15 cellular contexts compared by ENCODE assay signal in the genomic region with DNA sequence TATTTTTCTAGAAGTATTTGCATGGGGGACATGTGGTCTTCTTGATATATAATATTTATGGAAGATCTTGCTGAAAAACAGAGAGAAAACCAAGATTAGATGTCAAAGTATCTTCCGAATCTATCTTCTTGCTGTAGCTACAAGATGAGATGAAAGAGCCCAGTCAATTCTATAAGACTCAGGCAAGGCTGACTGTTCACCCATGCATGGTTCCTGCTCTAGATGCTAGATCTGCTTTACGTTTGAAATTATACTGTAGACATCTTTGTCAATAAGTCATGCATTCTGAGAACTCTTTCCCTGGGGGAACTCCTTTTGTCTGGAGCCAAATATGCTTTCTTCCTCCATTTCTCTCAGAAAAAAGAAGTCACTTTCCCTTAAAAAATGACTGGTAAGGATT.
DNase-seq lines count a peak whose midpoint lies in the region; ATAC-seq and TF ChIP-seq lines count a peak whose summit lies in the region.
"Had no signal": no experiment of that assay in that cellular context is flagged by ENCODE, and none has a peak within 500 bp of the region (broad histone marks: within the 10 kb centered on the region; RNA-seq: fewer than 3 reads in every experiment).

No MANE protein-coding gene starts in this region.

- TF ChIP-seq CTCF in CD4-positive, alpha-beta T cell (IDR thresholded peaks at IDR 0.05), result no peak

- ATAC-seq in GM18499 (IDR thresholded peaks at IDR 0.05; ENCODE audit: insufficient read depth, unreplicated experiment) (peak; percentile 87), GM21360 (IDR thresholded peaks at IDR 0.05; ENCODE audit: unreplicated experiment) (peak; percentile 98), HG02943 (IDR thresholded peaks at IDR 0.05; ENCODE audit: low read depth, unreplicated experiment) (peak; percentile 81), HG03521 (IDR thresholded peaks at IDR 0.05; ENCODE audit: unreplicated experiment) (peak; percentile 59)
- ATAC-seq in CD4-positive, alpha-beta T cell (ENCODE audit: poor library complexity), result no peak
- ATAC-seq: activated CD8-positive, alpha-beta T cell treated with anti-CD3 and anti-CD28 coated beads for 36 hours; esophagus mucosa had no signal

- H3K27ac ChIP-seq in CD4-positive, alpha-beta T cell (ENCODE audit: low read depth, low read length), result no peak overlapping the region

- H3K4me1 Mint-ChIP-seq in CD4-positive, alpha-beta T cell (ENCODE audit: low read depth), result no peaks in the 10 kb centered on the region
- H3K4me1 Mint-ChIP-seq: activated naive CD4-positive, alpha-beta T cell treated with anti-CD3 and anti-CD28 coated beads, Interleukin-2, amount 50 U/mL, for 24 hours had no signal

- H3K9me3 Mint-ChIP-seq in CD4-positive, alpha-beta T cell, result peaks cover 8% of the 10 kb centered on the region
- H3K9me3 Mint-ChIP-seq: activated naive CD4-positive, alpha-beta T cell treated with anti-CD3 and anti-CD28 coated beads, Interleukin-2, amount 50 U/mL, for 24 hours had no signal

- intact Hi-C loops in CD4-positive, alpha-beta T cell (cut with DNase I, micrococcal nuclease), result no loop called here

- H3K27ac Mint-ChIP-seq in CD4-positive, alpha-beta T cell, result no peak overlapping the region
- H3K27ac Mint-ChIP-seq: activated CD8-positive, alpha-beta T cell treated with anti-CD3 and anti-CD28 coated beads for 36 hours; activated naive CD4-positive, alpha-beta T cell treated with anti-CD3 and anti-CD28 coated beads, Interleukin-2, amount 50 U/mL, for 24 hours had no signal

- H3K4me3 Mint-ChIP-seq in CD4-positive, alpha-beta T cell, result no peak overlapping the region
- H3K4me3 Mint-ChIP-seq: activated CD8-positive, alpha-beta T cell treated with anti-CD3 and anti-CD28 coated beads for 36 hours; activated naive CD4-positive, alpha-beta T cell treated with anti-CD3 and anti-CD28 coated beads, Interleukin-2, amount 50 U/mL, for 24 hours had no signal

- CTCF ChIA-PET in CD4-positive, alpha-beta T cell (lab: Charles Lee), result no interaction called here

- H3K9me3 ChIP-seq in CD4-positive, alpha-beta T cell (ENCODE audit: control insufficient read depth, low read length), result no peaks in the 10 kb centered on the region

- H3K27me3 ChIP-seq in CD4-positive, alpha-beta T cell (ENCODE audit: control insufficient read depth, insufficient read depth, low read length), result no peaks in the 10 kb centered on the region

- no peaks in the 10 kb centered on the region for H3K36me3 Mint-ChIP-seq in CD4-positive, alpha-beta T cell (ENCODE audit: low read depth)
- H3K36me3 Mint-ChIP-seq: activated naive CD4-positive, alpha-beta T cell treated with anti-CD3 and anti-CD28 coated beads, Interleukin-2, amount 50 U/mL, for 24 hours had no signal

- H3K27me3 Mint-ChIP-seq in CD4-positive, alpha-beta T cell, result no peaks in the 10 kb centered on the region
- H3K27me3 Mint-ChIP-seq: activated CD8-positive, alpha-beta T cell treated with anti-CD3 and anti-CD28 coated beads for 36 hours; activated naive CD4-positive, alpha-beta T cell treated with anti-CD3 and anti-CD28 coated beads, Interleukin-2, amount 50 U/mL, for 24 hours had no signal

- DNase-seq in H4 (ENCODE audit: low spot score), result no peak
- no peak for DNase-seq in NCI-H2081 (lab: John Stamatoyannopoulos, UW)
- DNase-seq in kidney tubule cell (ENCODE audit: low spot score), result no peak
- no peak for DNase-seq in CD4-positive, alpha-beta T cell
- DNase-seq: activated CD8-positive, alpha-beta T cell treated with anti-CD3 and anti-CD28 coated beads for 36 hours; cerebellar nuclear complex; DND-41; NCI-H187; OCI-M1 had no signal

- POLR2A ChIA-PET in CD4-positive, alpha-beta T cell (lab: Charles Lee), result no interaction called here
